Comparison of ENCODE assay signal across 20 cellular contexts in the genomic region with DNA sequence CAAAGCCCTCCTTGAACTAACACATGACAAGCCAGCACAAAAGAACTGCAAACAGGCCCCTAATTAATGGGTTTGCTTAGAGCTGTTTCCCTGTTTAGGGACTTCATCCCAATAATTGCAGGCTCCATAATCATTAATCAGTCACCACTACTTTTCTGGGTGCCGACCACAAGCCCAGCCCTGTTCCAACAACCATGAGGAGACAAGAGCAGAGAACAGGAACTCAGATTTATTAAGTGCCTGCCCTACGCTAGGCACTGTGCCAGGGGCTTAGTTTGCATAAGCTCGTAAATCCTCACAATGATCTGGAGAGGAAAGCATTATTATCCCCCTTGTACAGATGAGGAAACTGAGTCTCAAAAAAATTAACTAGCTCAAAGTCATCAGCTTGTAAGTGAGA.
"Had no signal": no experiment of that assay in that cellular context is flagged by ENCODE, and none has a peak within 500 bp of the region (broad histone marks: within the 10 kb centered on the region; RNA-seq: fewer than 3 reads in every experiment).

No MANE protein-coding gene starts in this region.

- H3K36me3 ChIP-seq: colonic mucosa, esophagus muscularis mucosa, left lung, thyroid gland, vagina had no signal

- DNase-seq: activated CD4-positive, alpha-beta memory T cell treated with anti-CD3 and anti-CD28 coated beads, Interleukin-2, amount 10 ng/mL, durations not matched to agents 7 days and 5 days; activated CD4-positive, alpha-beta T cell treated with anti-CD3 and anti-CD28 coated beads for 4 hours; activated effector memory CD4-positive, alpha-beta T cell treated with Interleukin-2 at 50 U/mL for 16 hours; activated naive CD4-positive, alpha-beta T cell treated with anti-CD3 and anti-CD28 coated beads, Interleukin-2, amount 50 U/mL, for 16 hours; activated T-cell treated with anti-CD3 and anti-CD28 coated beads, Interleukin-2, amount 50 U/mL, for 4 hours; caudate nucleus; colonic mucosa; hippocampal formation; kidney; left lung; nucleus accumbens; stimulated activated CD4-positive, alpha-beta T cell treated with anti-CD3 and anti-CD28 coated beads, Interleukin-12 subunit alpha, Interleukin-12 subunit beta, amount 100 ng/mL, for 4 hours; stimulated activated CD4-positive, alpha-beta T cell treated with anti-CD3 and anti-CD28 coated beads, Interleukin-2, amount 100 ng/mL, for 24 hours; thyroid gland had no signal

- ATAC-seq: activated T-cell treated with anti-CD3 and anti-CD28 coated beads, Interleukin-2, amount 50 U/mL, for 4 hours; left lung; natural killer cell treated with Interleukin-12 subunit alpha and Interleukin-12 subunit beta and Interleukin-15 and Interleukin-18, amount 100 ng/mL, for 72 hours; sciatic nerve; stimulated activated effector memory CD8-positive, alpha-beta T cell treated with anti-CD3 and anti-CD28 coated beads, Interleukin-12 subunit alpha, Interleukin-12 subunit beta, amount 100 ng/mL, for 72 hours; WTC11 had no signal

- H3K4me1 ChIP-seq: colonic mucosa, left lung, thyroid gland had no signal

- H3K27ac ChIP-seq: colonic mucosa, left lung, thyroid gland, vagina had no signal

- H3K27me3 ChIP-seq: colonic mucosa, esophagus muscularis mucosa, left lung, thyroid gland, vagina had no signal

- H3K4me3 ChIP-seq: colonic mucosa, esophagus muscularis mucosa, left lung, thyroid gland, vagina had no signal
